Comparison of ENCODE assay signal across 19 cellular contexts in genomic region chrX:11672213-11672612, GRCh38. TPM values are rescaled to one million over a fixed set of nuclear protein-coding genes. Genes with fewer than 3 reads are reported as not detected.
A peak's percentile ranks its signal among the peaks of the same experiment; 100 is the strongest.
DNase-seq lines count a peak whose midpoint lies in the region; FAIRE-seq and TF ChIP-seq lines count a peak whose summit lies in the region.
"Had no signal": no experiment of that assay in that cellular context is flagged by ENCODE, and none has a peak within 500 bp of the region (broad histone marks: within the 10 kb centered on the region; RNA-seq: fewer than 3 reads in every experiment).

No MANE protein-coding gene starts in this region.

- TF ChIP-seq POLR2A in esophagus muscularis mucosa (IDR thresholded peaks at IDR 0.05; ENCODE audit: low read depth), result no peak

- no peak overlapping the region for H3K27ac ChIP-seq in esophagus muscularis mucosa (replicated peaks in 1 of 4)
- H3K27ac ChIP-seq: BLaER1, HL-60 had no signal

- no peaks in the 10 kb centered on the region for H3K27me3 ChIP-seq in esophagus muscularis mucosa

- intact Hi-C loops in esophagus muscularis mucosa (cut with DNase I), result no loop called here

- 60% methylated on average over 4 of the region's 4 CpGs for WGBS in esophagus muscularis mucosa

- TF ChIP-seq CTCF in retinal pigment epithelial cell (conservative IDR thresholded peaks at IDR 0.05; ENCODE audit: low read depth, low read length), result no peak
- TF ChIP-seq CTCF in esophagus muscularis mucosa (IDR thresholded peaks at IDR 0.05), result no peak

- no peaks in the 10 kb centered on the region for H3K9me3 ChIP-seq in esophagus muscularis mucosa
- H3K9me3 ChIP-seq: BLaER1 had no signal

- peak; percentile 63 for DNase-seq in NCI-H82 (lab: John Stamatoyannopoulos, UW)
- no peak for DNase-seq in NCI-H82 treated with DMSO at 0.1 percent for 48 hours (lab: John Stamatoyannopoulos, UW; ENCODE audit: unreplicated experiment)
- DNase-seq in RCC 7860 (ENCODE audit: low spot score), result peak; percentile 45
- DNase-seq in kidney tubule cell (ENCODE audit: low spot score), result peak; percentile 54
- DNase-seq in retinal pigment epithelial cell (ENCODE audit: low read depth), result peak; percentile 52
- no peak for DNase-seq in NK-92 (lab: John Stamatoyannopoulos, UW; ENCODE audit: unreplicated experiment)
- DNase-seq in NCI-H1092 treated with DMSO at 0.1 percent for 48 hours (lab: John Stamatoyannopoulos, UW), result no peak
- no peak for DNase-seq in esophagus muscularis mucosa (ENCODE audit: extremely low spot score)
- DNase-seq: 8988T; Calu3; CD4-positive, alpha-beta memory T cell; DMS79 treated with DMSO at 0.1 percent for 48 hours; GF-D8; HCEC 1CT had no signal

- no peak for TF ChIP-seq EP300 in esophagus muscularis mucosa (IDR thresholded peaks at IDR 0.05)

- H3K4me1 ChIP-seq in esophagus muscularis mucosa, result peaks cover 0 to 2% (median 0%) of the 10 kb centered on the region in 4 donors
- H3K4me1 ChIP-seq: BLaER1 had no signal

- no peaks in the 10 kb centered on the region for H3K36me3 ChIP-seq in esophagus muscularis mucosa
- H3K36me3 ChIP-seq: BLaER1 had no signal

- peak; percentile 76 for FAIRE-seq in RCC 7860 (lab: Jason Lieb, UNC)
- FAIRE-seq: H54 had no signal

- H3K4me3 ChIP-seq in retinal pigment epithelial cell (ENCODE audit: low read length) (no peak overlapping the region), esophagus muscularis mucosa (no peak overlapping the region)
- H3K4me3 ChIP-seq: BLaER1, GM23338 had no signal

RNA-seq across cellular contexts. Expression of gene ARHGAP6, which starts 6.5 kb away (rescaled TPM):
- 10 to 100 TPM; 25.2 to 44.8 (median 30.6) TPM for total RNA-seq in esophagus muscularis mucosa
- total RNA-seq: A673; Calu3; CD4-positive, alpha-beta memory T cell had no signal

Comparison
In these comparisons a context has a peak if more than half of its experiments do, and no peak if none do; other contexts are left out.
1. DNase-seq: peak in NCI-H82 (single experiment), RCC 7860 (single experiment), kidney tubule cell (single experiment) and retinal pigment epithelial cell (single experiment); none in NCI-H82 treated with DMSO at 0.1 percent for 48 hours (single experiment), NK-92 (single experiment), NCI-H1092 treated with DMSO at 0.1 percent for 48 hours (single experiment) and esophagus muscularis mucosa (single experiment).